ENCODE assay signal across 1 cellular context in genomic region chr15:84980196-84981053, GRCh38.
TF ChIP-seq lines count a peak whose summit lies in the region.

No MANE protein-coding gene starts in this region.

TF ChIP-seq in K562, 482 proteins besides CTCF, POLR2A, EP300 and RAD21 (continued from another document and continues in another):
- TF ChIP-seq E2F8 (IDR thresholded peaks at IDR 0.05; ENCODE audit: low read depth, partially characterized antibody), result no peak
- TF ChIP-seq RFX5 (IDR thresholded peaks at IDR 0.05; ENCODE audit: low read depth, low read length), result no peak
- TF ChIP-seq ZBTB49 (CRISPR knock-in tag; IDR thresholded peaks at IDR 0.05; ENCODE audit: borderline replicate concordance), result no peak
- no peak for TF ChIP-seq ATF1 (CRISPR knock-in tag; IDR thresholded peaks at IDR 0.05)
- peak; percentile 59 for TF ChIP-seq ATF1 (tag; IDR thresholded peaks at IDR 0.05)
- TF ChIP-seq ZSCAN29 (IDR thresholded peaks at IDR 0.05), result 0 out of 2 replicates have a peak, but pooled peaks have one; percentile 44
- TF ChIP-seq PRDM10 (IDR thresholded peaks at IDR 0.05; ENCODE audit: partially characterized antibody), result no peak
- peak; percentile 70 for TF ChIP-seq CXXC5 (CRISPR knock-in tag; IDR thresholded peaks at IDR 0.05)
- TF ChIP-seq NBN (IDR thresholded peaks at IDR 0.05; ENCODE audit: low read depth), result no peak
- TF ChIP-seq TRIM28 (IDR thresholded peaks at IDR 0.05), result no peak
- no peak for TF ChIP-seq ZNF695 (CRISPR knock-in tag; IDR thresholded peaks at IDR 0.05)
- no peak for TF ChIP-seq ZBTB5 (IDR thresholded peaks at IDR 0.05)
- no peak for TF ChIP-seq ZNF609 (CRISPR knock-in tag; IDR thresholded peaks at IDR 0.05; ENCODE audit: borderline replicate concordance)
- peak; percentile 64; the same call in 1 of the 2 replicates for TF ChIP-seq GABPB1 (CRISPR knock-in tag; IDR thresholded peaks at IDR 0.05)
- TF ChIP-seq ZNF280A (IDR thresholded peaks at IDR 0.05; ENCODE audit: low read depth, partially characterized antibody), result no peak
- no peak for TF ChIP-seq KAT8 (IDR thresholded peaks at IDR 0.05; ENCODE audit: low read depth)
- no peak for TF ChIP-seq COPS2 (conservative IDR thresholded peaks at IDR 0.05)
- TF ChIP-seq RHOXF2B (CRISPR knock-in tag; conservative IDR thresholded peaks at IDR 0.05), result 0 out of 2 replicates have a peak, but pooled peaks have one; percentile 21
- no peak for TF ChIP-seq POLR3A (IDR thresholded peaks at IDR 0.05; ENCODE audit: borderline replicate concordance, extremely low read depth, insufficient read depth, insufficient read length)
- TF ChIP-seq ETV5 (CRISPR knock-in tag; IDR thresholded peaks at IDR 0.05; ENCODE audit: low read depth), result no peak
- TF ChIP-seq ZNF668 (CRISPR knock-in tag; IDR thresholded peaks at IDR 0.05), result 0 out of 2 replicates have a peak, but pooled peaks have one; percentile 61
- TF ChIP-seq ZFP91 (CRISPR knock-in tag; IDR thresholded peaks at IDR 0.05), result no peak
- TF ChIP-seq USF2 (CRISPR knock-in tag; IDR thresholded peaks at IDR 0.05), result peak; percentile 71
- TF ChIP-seq TAL1 (IDR thresholded peaks at IDR 0.05), result 0 out of 2 replicates have a peak, but pooled peaks have one; percentile 5
- TF ChIP-seq NFRKB (IDR thresholded peaks at IDR 0.05; ENCODE audit: low read depth), result no peak
- TF ChIP-seq ZBTB7A (IDR thresholded peaks at IDR 0.05; ENCODE audit: borderline replicate concordance, control insufficient read depth, low read depth, low read length), result peak; percentile 65; the same call in 1 of the 2 replicates
- peak in 2 of 3 experiments; percentile 51 to 61 for TF ChIP-seq YY1 (IDR thresholded peaks at IDR 0.05; ENCODE audit: borderline replicate concordance in 1 of 3, control insufficient read depth in 1 of 3, extremely low read depth in 1 of 3, insufficient read depth in 3 of 3, insufficient read length in 1 of 3, insufficient replicate concordance in 2 of 3, low read depth in 1 of 3, low read length in 2 of 3)
- no peak for TF ChIP-seq CBX2 (IDR thresholded peaks at IDR 0.05; ENCODE audit: insufficient read depth, low read length, poor library complexity, severe bottlenecking)
- no peak for TF ChIP-seq ZNF324 (CRISPR knock-in tag; IDR thresholded peaks at IDR 0.05)
- no peak for TF ChIP-seq ZNF197 (CRISPR knock-in tag; IDR thresholded peaks at IDR 0.05; ENCODE audit: low read depth)
- TF ChIP-seq TCF3 (CRISPR knock-in tag; IDR thresholded peaks at IDR 0.05), result no peak
- no peak for TF ChIP-seq NCOA2 (IDR thresholded peaks at IDR 0.05; ENCODE audit: partially characterized antibody in 2 of 2)
- TF ChIP-seq NFE2 (IDR thresholded peaks at IDR 0.05; ENCODE audit: low read depth), result no peak
- TF ChIP-seq RAD51 (IDR thresholded peaks at IDR 0.05; ENCODE audit: borderline replicate concordance, low read depth), result 0 out of 2 replicates have a peak, but pooled peaks have one; percentile 30
- TF ChIP-seq ZNF41 (CRISPR knock-in tag; conservative IDR thresholded peaks at IDR 0.05), result no peak
- TF ChIP-seq TFAM (CRISPR knock-in tag; conservative IDR thresholded peaks at IDR 0.05), result no peak
- TF ChIP-seq ARID1B (IDR thresholded peaks at IDR 0.05), result peak; percentile 15; the same call in 1 of the 2 replicates
- peak; percentile 60 for TF ChIP-seq RBBP5 (IDR thresholded peaks at IDR 0.05; ENCODE audit: borderline replicate concordance, insufficient read depth, low read length, poor library complexity, severe bottlenecking)
- TF ChIP-seq ZNF75A (CRISPR knock-in tag; IDR thresholded peaks at IDR 0.05), result no peak
